ENCODE assay signal across 9 cellular contexts in the genomic region with DNA sequence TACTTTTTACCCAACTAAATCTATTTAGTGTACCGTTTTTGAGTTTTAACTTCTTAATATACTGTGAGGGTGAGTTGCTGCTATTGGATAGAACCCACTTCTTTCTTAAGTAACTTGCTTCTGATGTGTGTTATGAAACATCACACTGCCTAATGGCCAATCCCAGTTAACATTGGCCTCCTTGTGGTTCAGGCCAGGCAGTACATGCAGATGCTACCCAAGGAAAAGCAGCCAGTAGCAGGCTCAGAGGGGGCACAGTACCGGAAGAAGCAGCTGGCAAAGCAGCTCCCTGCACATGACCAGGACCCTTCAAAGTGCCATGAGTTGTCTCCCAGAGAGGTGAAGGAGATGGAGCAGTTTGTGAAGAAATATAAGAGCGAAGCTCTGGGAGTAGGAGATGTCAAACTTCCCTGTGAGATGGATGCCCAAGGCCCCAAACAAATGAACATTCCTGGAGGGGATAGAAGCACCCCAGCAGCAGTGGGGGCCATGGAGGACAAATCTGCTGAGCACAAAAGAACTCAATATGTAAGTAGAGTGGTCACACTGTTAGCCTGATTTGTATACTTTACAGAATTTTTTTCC. TPM values are rescaled to one million over a fixed set of nuclear protein-coding genes. Genes with fewer than 3 reads are reported as not detected.
A peak's percentile ranks its signal among the peaks of the same experiment; 100 is the strongest.
DNase-seq lines count a peak whose midpoint lies in the region; ATAC-seq and TF ChIP-seq lines count a peak whose summit lies in the region.
"Had no signal": no experiment of that assay in that cellular context is flagged by ENCODE, and none has a peak within 500 bp of the region (broad histone marks: within the 10 kb centered on the region; RNA-seq: fewer than 3 reads in every experiment).

No MANE protein-coding gene starts in this region.

- peak overlapping the region; percentile 56 for H3K27ac Mint-ChIP-seq in activated naive CD8-positive, alpha-beta T cell
- H3K27ac Mint-ChIP-seq: brain had no signal

- peaks cover 0 to 1% of the 10 kb centered on the region in 2 donors for H3K9me3 ChIP-seq in right atrium auricular region

- peaks cover 20% of the 10 kb centered on the region for H3K36me3 Mint-ChIP-seq in activated naive CD8-positive, alpha-beta T cell

- H3K27me3 Mint-ChIP-seq in activated naive CD8-positive, alpha-beta T cell: no peaks in the 10 kb centered on the region
- H3K27me3 Mint-ChIP-seq: brain had no signal

- H3K4me3 ChIP-seq in right atrium auricular region: no peak overlapping the region

- intact Hi-C loops in Right ventricle myocardium superior (cut with DNase I): no loop called here

- H3K27me3 ChIP-seq in right atrium auricular region: no peaks in the 10 kb centered on the region

- H3K9me3 Mint-ChIP-seq in activated naive CD8-positive, alpha-beta T cell (ENCODE audit: low read depth): no peaks in the 10 kb centered on the region

- no peak overlapping the region for H3K4me3 Mint-ChIP-seq in activated naive CD8-positive, alpha-beta T cell
- H3K4me3 Mint-ChIP-seq: brain had no signal

- H3K4me1 Mint-ChIP-seq in activated naive CD8-positive, alpha-beta T cell (ENCODE audit: low read depth): peaks cover 33% of the 10 kb centered on the region
- H3K4me1 Mint-ChIP-seq: brain had no signal

- ATAC-seq in Right ventricle myocardium superior (ENCODE audit: poor library complexity): peak; percentile 46
- peak; percentile 61 for ATAC-seq in HG03520 (IDR thresholded peaks at IDR 0.05; ENCODE audit: unreplicated experiment)
- no peak for ATAC-seq in GM18867 (IDR thresholded peaks at IDR 0.05; ENCODE audit: unreplicated experiment)

- peak in 1 of 2 donors; percentile 51 for TF ChIP-seq CTCF in right atrium auricular region (IDR thresholded peaks at IDR 0.05)

- DNase-seq in Right ventricle myocardium superior (no peak), right atrium auricular region (ENCODE audit: low spot score) (no peak), left kidney (ENCODE audit: low read depth, low spot score) (peak; percentile 47), dedifferentiated amniotic fluid mesenchymal stem cell (ENCODE audit: extremely low spot score) (no peak)
- no peak for DNase-seq in activated effector memory CD4-positive, alpha-beta T cell treated with anti-CD3 and anti-CD28 coated beads, Interleukin-2, amount 50 U/mL, for 16 hours

- no peak overlapping the region for H3K27ac ChIP-seq in right atrium auricular region

- peaks cover 19% of the 10 kb centered on the region for H3K36me3 ChIP-seq in right atrium auricular region

- H3K4me1 ChIP-seq in right atrium auricular region: no peaks in the 10 kb centered on the region

RNA-seq across cellular contexts. Expression of gene TES, which starts 39.7 kb away (rescaled TPM):
- total RNA-seq in Right ventricle myocardium superior (19.0 TPM), right atrium auricular region (10 to 100 TPM; 18.0 to 23.3 TPM)
